Comparison of ENCODE assay signal across 20 cellular contexts in the genomic region with DNA sequence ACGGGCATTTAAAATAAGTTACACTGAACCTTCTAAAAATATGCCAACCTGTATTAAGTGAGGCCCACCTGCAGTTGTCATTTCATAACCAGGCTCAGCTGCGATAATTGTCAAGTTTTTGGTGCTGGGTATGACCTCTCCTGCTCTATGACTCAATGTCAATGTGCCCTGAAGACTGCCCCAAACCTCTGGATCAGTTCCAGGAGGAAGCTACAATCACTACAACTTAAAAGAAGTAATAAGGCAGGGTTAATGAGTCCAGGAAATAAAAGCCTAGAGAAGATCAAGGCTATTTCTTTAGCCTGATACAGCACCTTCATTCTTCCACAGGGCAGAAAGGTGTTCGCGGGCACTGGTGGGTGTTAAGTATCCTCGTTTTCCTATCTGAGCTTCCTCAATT.
"Had no signal": no experiment of that assay in that cellular context is flagged by ENCODE, and none has a peak within 500 bp of the region (broad histone marks: within the 10 kb centered on the region; RNA-seq: fewer than 3 reads in every experiment).

No MANE protein-coding gene starts in this region.

- H3K27ac Mint-ChIP-seq: endodermal cell had no signal

- DNase-seq: cerebellar nuclear complex; effector CD4-positive, alpha-beta T cell; endodermal cell; glutamatergic neuron; left cardiac atrium; left ventricle myocardium superior; mesendoderm; naive B cell; psoas muscle; stimulated activated CD4-positive, alpha-beta T cell treated with anti-CD3 and anti-CD28 coated beads, Interleukin-2, amount 100 ng/mL, for 24 hours; stimulated activated CD4-positive, alpha-beta T cell treated with anti-CD3 and anti-CD28 coated beads, Interleukin-4, amount 100 ng/mL, for 4 hours; stimulated activated naive CD4-positive, alpha-beta T cell treated with Interleukin-2 at 50 U/mL for 16 hours; thyroid gland; upper lobe of left lung had no signal

- H3K4me3 Mint-ChIP-seq: endodermal cell, naive B cell had no signal

- H3K27ac ChIP-seq: gastroesophageal sphincter, neutrophil, psoas muscle, suprapubic skin, thyroid gland, upper lobe of left lung, vagina had no signal

- H3K4me3 ChIP-seq: gastroesophageal sphincter, lung, psoas muscle, suprapubic skin, thyroid gland, upper lobe of left lung, vagina had no signal

- ATAC-seq: gastroesophageal sphincter, left cardiac atrium, left ventricle myocardium superior, psoas muscle, sciatic nerve had no signal

- H3K27me3 Mint-ChIP-seq: naive B cell had no signal

- H3K9me3 Mint-ChIP-seq: endodermal cell, naive B cell had no signal

- H3K4me1 Mint-ChIP-seq: endodermal cell had no signal
